Comparison of ENCODE assay signal across 15 cellular contexts in the genomic region with DNA sequence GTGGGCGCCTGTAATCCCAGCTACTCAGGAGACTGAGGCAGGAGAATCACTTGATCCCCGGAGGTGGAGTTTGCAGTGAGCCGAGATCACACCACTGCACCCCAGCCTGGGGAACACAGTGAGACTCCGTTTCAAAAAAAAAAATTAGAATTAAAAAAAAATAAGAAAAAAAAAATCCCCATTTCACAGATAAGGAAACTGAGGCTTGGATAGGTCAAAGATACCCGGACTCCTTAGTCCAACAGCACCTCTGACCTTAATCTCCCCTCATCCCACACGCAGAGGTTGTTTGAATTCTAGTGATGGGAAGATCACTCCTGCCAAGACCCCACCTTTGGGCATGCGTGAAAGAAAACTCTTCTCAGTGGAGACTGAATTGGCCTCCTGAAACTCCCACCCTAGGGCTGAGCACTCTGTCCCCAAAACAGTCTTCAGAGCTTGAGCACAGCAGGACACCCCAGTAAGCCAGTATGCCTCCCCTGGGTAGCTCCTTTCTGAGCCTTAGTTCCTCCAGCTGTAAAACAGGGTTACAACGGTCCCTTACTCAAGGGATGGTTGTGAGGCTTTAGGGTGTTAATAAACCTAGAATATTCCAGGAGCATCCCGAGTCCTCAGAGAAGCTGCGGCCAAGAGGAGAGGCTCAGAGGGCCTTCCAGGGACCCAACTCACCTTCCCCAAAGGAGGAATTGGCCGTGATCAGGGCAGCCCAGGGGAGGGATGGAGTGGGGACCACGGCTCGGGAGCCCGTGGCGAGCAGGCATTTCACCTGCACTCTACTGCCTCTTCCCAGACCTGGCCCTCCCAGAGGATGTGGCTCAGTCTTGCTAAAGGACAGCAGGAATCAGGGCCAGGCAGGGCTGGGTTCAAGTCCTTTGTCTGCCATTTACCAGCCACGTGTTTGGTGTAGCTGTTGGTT.
A peak's percentile ranks its signal among the peaks of the same experiment; 100 is the strongest.
DNase-seq lines count a peak whose midpoint lies in the region; ATAC-seq, FAIRE-seq and TF ChIP-seq lines count a peak whose summit lies in the region.
"Had no signal": no experiment of that assay in that cellular context is flagged by ENCODE, and none has a peak within 500 bp of the region (broad histone marks: within the 10 kb centered on the region; RNA-seq: fewer than 3 reads in every experiment).

No MANE protein-coding gene starts in this region.

- H2BK12ac ChIP-seq in H9 (ENCODE audit: insufficient read length, low read depth, low read length) = no peak overlapping the region
- no peak overlapping the region for H2BK12ac ChIP-seq in neuronal stem cell (ENCODE audit: low read length)

- no peak overlapping the region for H3K56ac ChIP-seq in H9 (ENCODE audit: insufficient read length, low read depth, low read length)

- H2BK120ac ChIP-seq in H9 (ENCODE audit: low read depth, low read length, poor library complexity, severe bottlenecking) (no peak overlapping the region), neuronal stem cell (ENCODE audit: low read depth, low read length) (no peak overlapping the region)

- H3K9me3 ChIP-seq in BLaER1 treated with 17β-estradiol and CSF1 and Interleukin-3, amounts not matched to agents 10 nM and 100 nM (replicated peaks in 1 of 11) = peaks cover 0 to 7% (median 0%) of the 10 kb centered on the region in 11 experiments; a peak in 1 of 22 replicates
- no peaks in the 10 kb centered on the region for H3K9me3 ChIP-seq in H9 (ENCODE audit: control insufficient read depth, low read depth, low read length)
- H3K9me3 ChIP-seq in neuronal stem cell (replicated peaks in 1 of 2; ENCODE audit: control insufficient read depth in 2 of 2, insufficient read depth in 1 of 2, low read depth in 1 of 2, low read length in 2 of 2) = no peaks in the 10 kb centered on the region
- H3K9me3 ChIP-seq: BE2C, HAP-1 had no signal

- H2AK5ac ChIP-seq in H9 (ENCODE audit: insufficient read length, low read length) = no peak overlapping the region
- peak overlapping the region; percentile 41 for H2AK5ac ChIP-seq in neuronal stem cell (ENCODE audit: low read depth, low read length)

- H3K79me1 ChIP-seq in H9 (ENCODE audit: insufficient read depth, low read depth, low read length, poor library complexity, severe bottlenecking) = no peaks in the 10 kb centered on the region
- no peaks in the 10 kb centered on the region for H3K79me1 ChIP-seq in neuronal stem cell (ENCODE audit: low read depth, low read length)

- H3K23ac ChIP-seq in H9 (ENCODE audit: insufficient read length, low read depth, low read length) = no peak overlapping the region
- H3K23ac ChIP-seq in neuronal stem cell (ENCODE audit: low read depth, low read length, poor library complexity) = no peak overlapping the region

- H3K79me2 ChIP-seq in H9 (ENCODE audit: insufficient read depth, low read length) = no peaks in the 10 kb centered on the region

- no peak overlapping the region for H3K4me3 Mint-ChIP-seq in H9
- H3K4me3 Mint-ChIP-seq: CD14-positive monocyte; CD4-positive, alpha-beta memory T cell had no signal

- H3K27me3 ChIP-seq in BLaER1 treated with 17β-estradiol and CSF1 and Interleukin-3, amounts not matched to agents 10 nM and 100 nM = peaks cover 9 to 53% (median 31%) of the 10 kb centered on the region in 11 experiments
- H3K27me3 ChIP-seq in H9 (ENCODE audit: insufficient read depth, low read length) (no peaks in the 10 kb centered on the region; the same call in 1 of the 2 replicates), neuronal stem cell (ENCODE audit: control insufficient read depth in 3 of 3, insufficient read depth in 3 of 3, low read depth in 1 of 3, low read length in 3 of 3) (no peaks in the 10 kb centered on the region)
- H3K27me3 ChIP-seq: BE2C had no signal

- no peak for FAIRE-seq in RCC 7860 (lab: Jason Lieb, UNC)
- FAIRE-seq: GM12878 had no signal

- H3K27ac ChIP-seq in BLaER1 treated with 17β-estradiol and CSF1 and Interleukin-3, amounts not matched to agents 10 nM and 100 nM = no peak overlapping the region
- H3K27ac ChIP-seq in H9 (ENCODE audit: insufficient read length, low read depth, low read length) (no peak overlapping the region), RWPE1 (peak overlapping the region; percentile 11; the same call in 1 of the 2 replicates), neuronal stem cell (replicated peaks; ENCODE audit: low read length) (no peak overlapping the region)

- peaks cover 34% of the 10 kb centered on the region for H3K27me3 Mint-ChIP-seq in H9 (ENCODE audit: low read depth)

- H4K20me1 ChIP-seq in BLaER1 treated with 17β-estradiol and CSF1 and Interleukin-3, amounts not matched to agents 10 nM and 100 nM = peaks cover 0 to 26% (median 3%) of the 10 kb centered on the region in 11 experiments; a peak in 7 of 22 replicates
- no peaks in the 10 kb centered on the region for H4K20me1 ChIP-seq in H9 (ENCODE audit: control insufficient read depth, insufficient read depth, insufficient read length)

- H3K36me3 ChIP-seq in BLaER1 treated with 17β-estradiol and CSF1 and Interleukin-3, amounts not matched to agents 10 nM and 100 nM = no peaks in the 10 kb centered on the region
- peaks cover 0 to 3% of the 10 kb centered on the region in 2 donors for H3K36me3 ChIP-seq in neuronal stem cell (replicated peaks in 1 of 2; ENCODE audit: control insufficient read depth in 2 of 2, insufficient read depth in 2 of 2, low read length in 2 of 2)
- H3K36me3 ChIP-seq: BE2C, HAP-1 had no signal

- no peak overlapping the region for H3K27ac Mint-ChIP-seq in H9
- H3K27ac Mint-ChIP-seq: CD4-positive, alpha-beta memory T cell had no signal

- H3K4me1 Mint-ChIP-seq in H9 = peaks cover 19 to 31% of the 10 kb centered on the region in 2 experiments
- H3K4me1 Mint-ChIP-seq: CD14-positive monocyte had no signal

- H3K23me2 ChIP-seq in H9 (ENCODE audit: insufficient read length, low read depth, low read length, poor library complexity, severe bottlenecking) = no peaks in the 10 kb centered on the region

- H2AFZ ChIP-seq in H9 (ENCODE audit: low read length) = no peak overlapping the region
- peak overlapping the region; percentile 41 for H2AFZ ChIP-seq in neuronal stem cell (ENCODE audit: low read length)

- H3K4ac ChIP-seq in H9 (ENCODE audit: low read depth, low read length) (no peak overlapping the region), neuronal stem cell (ENCODE audit: low read length) (no peak overlapping the region)

- no peak overlapping the region for H2BK20ac ChIP-seq in H9 (ENCODE audit: low read depth, low read length, poor library complexity, severe bottlenecking)

- no CpG with 5 or more reads among the region's 16 CpGs for WGBS in H9 (ENCODE audit: extremely low coverage, insufficient read length, low lambda C conversion rate)
- WGBS in neuronal stem cell (ENCODE audit: extremely low coverage in 2 of 2, insufficient read length in 2 of 2, insufficient replicate concordance in 1 of 2), 2 donors = no CpG with 5 or more reads among the region's 16 CpGs

- H3K9ac ChIP-seq in BLaER1 treated with 17β-estradiol and CSF1 and Interleukin-3, amounts not matched to agents 10 nM and 100 nM = no peak overlapping the region
- H3K9ac ChIP-seq in H9 (ENCODE audit: extremely low read depth, insufficient read length, low read length) (no peak overlapping the region), neuronal stem cell (ENCODE audit: low read depth, low read length, poor library complexity) (peak overlapping the region; percentile 63)

- peak overlapping the region in 7 of 11 experiments; percentile 30 to 69 (median 40); a peak in 13 of 22 replicates for H3K4me2 ChIP-seq in BLaER1 treated with 17β-estradiol and CSF1 and Interleukin-3, amounts not matched to agents 10 nM and 100 nM
- H3K4me2 ChIP-seq in H9 (ENCODE audit: insufficient read depth, insufficient read length, low read length) (no peak overlapping the region), neuronal stem cell (ENCODE audit: insufficient read depth, low read length, poor library complexity, severe bottlenecking) (no peak overlapping the region)

- TF ChIP-seq CTCF in H9 (conservative IDR thresholded peaks at IDR 0.05) (no peak), RWPE1 (conservative IDR thresholded peaks at IDR 0.05; ENCODE audit: low read depth) (no peak)

- ATAC-seq in GM19397 (IDR thresholded peaks at IDR 0.05; ENCODE audit: unreplicated experiment) = no peak

- no peak overlapping the region for H4K8ac ChIP-seq in H9 (replicated peaks; ENCODE audit: insufficient read length, low read depth, low read length)
- no peak overlapping the region for H4K8ac ChIP-seq in neuronal stem cell (ENCODE audit: low read depth, low read length)

- H3K4me3 ChIP-seq in BLaER1 treated with 17β-estradiol and CSF1 and Interleukin-3, amounts not matched to agents 10 nM and 100 nM = no peak overlapping the region
- no peak overlapping the region for H3K4me3 ChIP-seq in neuronal stem cell (ENCODE audit: low read length in 2 of 2)
- H3K4me3 ChIP-seq: GM12878, HAP-1 had no signal

- H4K5ac ChIP-seq in H9 (ENCODE audit: insufficient read length, low read depth, low read length) = no peak overlapping the region

- H3K18ac ChIP-seq in H9 (ENCODE audit: insufficient read length, low read depth, low read length) (peak overlapping the region; percentile 38), neuronal stem cell (ENCODE audit: low read length) (no peak overlapping the region)

- no peaks in the 10 kb centered on the region; a peak in 1 of 5 replicates for H3K9me3 Mint-ChIP-seq in H9
- H3K9me3 Mint-ChIP-seq: CD4-positive, alpha-beta memory T cell had no signal

- H4K91ac ChIP-seq in H9 (ENCODE audit: insufficient read length, low read depth, low read length) (no peak overlapping the region), neuronal stem cell (ENCODE audit: low read depth, low read length, poor library complexity) (no peak overlapping the region)

- H3K36me3 Mint-ChIP-seq in H9 (ENCODE audit: insufficient read depth in 1 of 3, low read depth in 3 of 3) = peaks cover 0 to 4% (median 2%) of the 10 kb centered on the region in 3 experiments; a peak in 3 of 7 replicates
- H3K36me3 Mint-ChIP-seq: CD14-positive monocyte; CD4-positive, alpha-beta memory T cell had no signal

- no peak for DNase-seq in H9
- DNase-seq in RWPE1 (ENCODE audit: low spot score) = no peak
- no peak for DNase-seq in neuronal stem cell (ENCODE audit: low spot score)
- no peak for DNase-seq in epidermal melanocyte (ENCODE audit: insufficient read length, low spot score)
- no peak for DNase-seq in RCC 7860 (ENCODE audit: low spot score)
- no peak for DNase-seq in superior temporal gyrus (ENCODE audit: extremely low spot score)
- DNase-seq: BE2C; Calu3; CD4-positive, alpha-beta memory T cell; DMS79 treated with DMSO at 0.1 percent for 48 hours had no signal

- H2BK15ac ChIP-seq in H9 (ENCODE audit: low read depth, low read length) = no peak overlapping the region
- H2BK15ac ChIP-seq in neuronal stem cell (ENCODE audit: low read length) = peak overlapping the region; percentile 16

- CTCF ChIA-PET in RWPE1 (lab: Yijun Ruan, JAX) = interaction anchor here (0.6 kb wide), 1 partner anchor 80 kb away, joined by 3 read pairs; no protein-coding TSS in a partner anchor

- POLR2A ChIA-PET in RWPE1 (lab: Yijun Ruan, JAX; ENCODE audit: low non-redundant PET) = no interaction called here

- peaks cover 4 to 60% (median 49%) of the 10 kb centered on the region in 10 experiments for H3K4me1 ChIP-seq in BLaER1 treated with 17β-estradiol and CSF1 and Interleukin-3, amounts not matched to agents 10 nM and 100 nM
- H3K4me1 ChIP-seq in H9 (ENCODE audit: insufficient read depth, low read length) (no peaks in the 10 kb centered on the region), neuronal stem cell (ENCODE audit: control insufficient read depth in 2 of 2, insufficient read depth in 1 of 2, low read depth in 1 of 2, low read length in 2 of 2) (peaks cover 5 to 9% of the 10 kb centered on the region in 2 donors)
- H3K4me1 ChIP-seq: HAP-1 had no signal

- no peak overlapping the region for H3T11ph ChIP-seq in H9 (ENCODE audit: low read length)

- H3K14ac ChIP-seq in H9 (ENCODE audit: insufficient read depth, low read length) (no peak overlapping the region), neuronal stem cell (ENCODE audit: low read length) (no peak overlapping the region)

- no peak overlapping the region for H2BK5ac ChIP-seq in H9 (ENCODE audit: insufficient read length, low read length)
- H2BK5ac ChIP-seq in neuronal stem cell (ENCODE audit: low read length) = no peak overlapping the region

Comparison
In these comparisons a context has a peak if more than half of its experiments do, and no peak if none do; other contexts are left out.
1. H3K4me2 ChIP-seq: peak in BLaER1 treated with 17β-estradiol and CSF1 and Interleukin-3, amounts not matched to agents 10 nM and 100 nM (7 of 11); none in H9 (single experiment) and neuronal stem cell (single experiment).